In the genomic region with DNA sequence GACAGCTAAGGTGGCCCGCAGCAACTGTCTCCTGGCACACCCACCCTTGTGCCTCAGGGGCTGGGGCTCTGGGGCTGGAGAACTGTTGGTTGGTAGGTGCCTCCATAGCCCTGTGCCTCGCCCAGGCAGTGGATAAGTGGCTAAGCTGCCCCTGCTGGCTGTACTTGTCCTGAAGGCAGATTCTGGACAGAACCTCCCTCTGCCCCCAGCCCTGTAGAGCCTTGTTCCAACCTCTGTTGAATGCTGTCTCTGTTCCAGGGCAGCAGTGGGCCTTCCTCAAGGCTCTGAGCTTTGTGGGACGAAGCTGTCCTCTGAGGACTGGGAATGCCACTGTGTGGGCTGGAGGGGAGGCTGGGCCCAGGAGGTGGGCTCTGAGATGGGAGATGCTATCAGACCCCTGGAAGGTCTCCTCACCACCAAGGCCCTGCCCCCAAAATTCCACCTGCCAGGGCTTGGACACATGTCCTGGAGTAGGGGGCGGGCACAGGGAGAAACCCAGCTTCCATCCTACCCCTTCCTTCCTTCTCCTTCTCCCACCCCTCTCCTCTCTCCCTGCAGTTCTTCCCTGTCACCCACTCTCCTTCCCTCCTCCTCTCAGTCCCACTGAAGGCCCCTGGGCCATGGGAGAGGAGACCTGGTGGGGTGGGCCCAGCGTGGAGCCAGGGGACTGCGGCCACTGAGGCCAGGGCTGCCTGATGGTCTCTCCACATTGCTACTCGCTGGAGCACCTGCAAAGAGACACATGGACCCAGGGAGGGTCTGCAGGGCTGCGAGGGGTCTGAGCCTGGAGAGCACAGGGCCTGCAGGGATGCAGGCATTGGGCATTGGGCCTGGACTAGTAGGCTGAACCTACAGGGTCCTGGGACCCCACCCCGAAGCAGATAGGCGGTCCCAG, we compare ENCODE assay signal across 8 cellular contexts. TPM values are rescaled to one million over a fixed set of nuclear protein-coding genes. Genes with fewer than 3 reads are reported as not detected.
DNase-seq lines count a peak whose midpoint lies in the region; ATAC-seq, FAIRE-seq and TF ChIP-seq lines count a peak whose summit lies in the region.

No MANE protein-coding gene starts in this region.

- H3K4me1 ChIP-seq in CD8-positive, alpha-beta T cell (ENCODE audit: insufficient read depth, low read length): peaks cover 51% of the 10 kb centered on the region
- H3K4me1 ChIP-seq in HCT116 (ENCODE audit: control insufficient read depth in 1 of 2, insufficient read depth in 2 of 2, low read length in 2 of 2) (no peaks in the 10 kb centered on the region; a peak in 1 of 4 replicates), mammary epithelial cell (ENCODE audit: insufficient read depth, low read length) (no peaks in the 10 kb centered on the region)

- H3K27me3 Mint-ChIP-seq in CD8-positive, alpha-beta T cell (ENCODE audit: low read depth): peaks cover 23% of the 10 kb centered on the region

- no peaks in the 10 kb centered on the region for H3F3A ChIP-seq in neural cell (ENCODE audit: insufficient read depth, low read length, poor library complexity, severe bottlenecking)

- no peak overlapping the region for H3K9ac ChIP-seq in HCT116 (ENCODE audit: low read length)
- H3K9ac ChIP-seq in mammary epithelial cell (ENCODE audit: insufficient read depth, low read length): no peak overlapping the region
- H3K9ac ChIP-seq in neural cell (ENCODE audit: low read length): peak overlapping the region; percentile 47

- peak in 1 of 7 experiments; percentile 10 for DNase-seq in CD8-positive, alpha-beta T cell
- DNase-seq in HCT116 (ENCODE audit: low read depth, low spot score): no peak
- DNase-seq in mammary epithelial cell: no peak
- no peak for DNase-seq in frontal cortex (ENCODE audit: low spot score in 2 of 2)
- no peak for DNase-seq in activated gamma-delta T cell (lab: John Stamatoyannopoulos, UW)

- TF ChIP-seq EP300 in neural cell (conservative IDR thresholded peaks at IDR 0.05; ENCODE audit: poor library complexity, severe bottlenecking): no peak

- H3K4me1 Mint-ChIP-seq in CD8-positive, alpha-beta T cell (ENCODE audit: low read depth): peaks cover 61% of the 10 kb centered on the region

- no peaks in the 10 kb centered on the region for H3K27me3 ChIP-seq in CD8-positive, alpha-beta T cell (ENCODE audit: insufficient read depth, low read length)
- H3K27me3 ChIP-seq in HCT116 (ENCODE audit: insufficient read depth, low read length): no peaks in the 10 kb centered on the region
- H3K27me3 ChIP-seq in mammary epithelial cell (ENCODE audit: insufficient read depth, low read length): peaks cover 11% of the 10 kb centered on the region
- no peaks in the 10 kb centered on the region for H3K27me3 ChIP-seq in neural cell (ENCODE audit: insufficient read depth, low read depth, low read length)

- POLR2A ChIA-PET in CD8-positive, alpha-beta T cell (lab: Charles Lee): interaction anchor here (0.8 to 1.4 kb wide), 4 partner anchors 8 to 98 kb away, joined by 3 to 13 read pairs (median 4); no protein-coding TSS in a partner anchor
- POLR2A ChIA-PET in HCT116 (lab: Charles Lee): no interaction called here

- H3K36me3 ChIP-seq in CD8-positive, alpha-beta T cell (ENCODE audit: insufficient read depth, low read length): no peaks in the 10 kb centered on the region
- H3K36me3 ChIP-seq in HCT116 (ENCODE audit: control insufficient read depth in 1 of 2, insufficient read depth in 2 of 2, low read length in 2 of 2): no peaks in the 10 kb centered on the region
- no peaks in the 10 kb centered on the region for H3K36me3 ChIP-seq in mammary epithelial cell (ENCODE audit: insufficient read depth, low read length)
- H3K36me3 ChIP-seq in neural cell (ENCODE audit: insufficient read depth, low read length): no peaks in the 10 kb centered on the region

- intact Hi-C loops in CD8-positive, alpha-beta T cell (cut with DNase I, micrococcal nuclease): no loop called here
- intact Hi-C loops in HCT116 (cut with micrococcal nuclease): no loop called here
- intact Hi-C loops in mammary epithelial cell (cut with micrococcal nuclease): no loop called here

- H2AFZ ChIP-seq in HCT116 (ENCODE audit: low read depth, low read length, poor library complexity, severe bottlenecking): no peak overlapping the region
- H2AFZ ChIP-seq in mammary epithelial cell (ENCODE audit: low read depth, low read length): peak overlapping the region; percentile 69
- peak overlapping the region; percentile 3 for H2AFZ ChIP-seq in neural cell (ENCODE audit: low read depth, low read length)

- dilution Hi-C loops in mammary epithelial cell (cut with HindIII; ENCODE audit: low sequenced_read_pairs): no loop called here

- TF ChIP-seq RAD21 in HCT116 (IDR thresholded peaks at IDR 0.05; ENCODE audit: low read depth) (no peak), neural cell (conservative IDR thresholded peaks at IDR 0.05) (no peak)

- H3K4me3 ChIP-seq in CD8-positive, alpha-beta T cell (ENCODE audit: low read depth, low read length): peak overlapping the region; percentile 24
- H3K4me3 ChIP-seq in HCT116 (replicated peaks in 1 of 2; ENCODE audit: low read depth in 1 of 2, low read length in 2 of 2) (no peak overlapping the region), mammary epithelial cell (replicated peaks in 1 of 3; ENCODE audit: insufficient read depth in 1 of 3, low read depth in 2 of 3, low read length in 3 of 3) (no peak overlapping the region), neural cell (ENCODE audit: low read length) (no peak overlapping the region)

- H3K4me2 ChIP-seq in HCT116 (ENCODE audit: low read length) (no peak overlapping the region), mammary epithelial cell (ENCODE audit: insufficient read depth, low read depth, low read length) (no peak overlapping the region), neural cell (ENCODE audit: low read length) (no peak overlapping the region)

- no peaks in the 10 kb centered on the region for H3K9me2 ChIP-seq in HCT116 (ENCODE audit: insufficient read depth)
- no peaks in the 10 kb centered on the region for H3K9me2 ChIP-seq in neural cell (ENCODE audit: insufficient read depth, low read length)

- RAD21 ChIA-PET in HCT116 (lab: Charles Lee; ENCODE audit: low non-redundant PET in 1 of 2, low total read pairs in 2 of 2, uncharacterized antibody in 2 of 2, unreplicated experiment in 2 of 2): no interaction called here

- no peak for TF ChIP-seq CTCF in CD8-positive, alpha-beta T cell (IDR thresholded peaks at IDR 0.05)
- TF ChIP-seq CTCF in HCT116 (IDR thresholded peaks at IDR 0.05 in 2 of 3, conservative IDR thresholded peaks at IDR 0.05 in 1 of 3; ENCODE audit: borderline replicate concordance in 1 of 3, insufficient read depth in 1 of 3, low read depth in 2 of 3, low read length in 2 of 3): no peak
- TF ChIP-seq CTCF in mammary epithelial cell (conservative IDR thresholded peaks at IDR 0.05 in 1 of 2, IDR thresholded peaks at IDR 0.05 in 1 of 2; ENCODE audit: extremely low read depth in 1 of 2, insufficient read depth in 1 of 2, low read depth in 1 of 2, low read length in 2 of 2): no peak
- TF ChIP-seq CTCF in neural cell (IDR thresholded peaks at IDR 0.05; ENCODE audit: poor library complexity, severe bottlenecking): no peak

- no peak for FAIRE-seq in frontal cortex (lab: Jason Lieb, UNC)

- WGBS in mammary epithelial cell (ENCODE audit: low coverage, missing lambda C conversion rate): 75% methylated on average over 7 of the region's 10 CpGs

- H3K27ac Mint-ChIP-seq in CD8-positive, alpha-beta T cell: peak overlapping the region; percentile 41

- no peak overlapping the region for H3K27ac ChIP-seq in CD8-positive, alpha-beta T cell (ENCODE audit: low read depth, low read length)
- H3K27ac ChIP-seq in HCT116 (ENCODE audit: low read depth, low read length): no peak overlapping the region
- no peak overlapping the region for H3K27ac ChIP-seq in mammary epithelial cell (ENCODE audit: insufficient read depth, low read depth, low read length)
- peak overlapping the region; percentile 63 for H3K27ac ChIP-seq in neural cell (ENCODE audit: low read length)

- BruUV-seq in HCT116 (replicated peaks; lab: Mats Ljungman, UMichigan) (no TSS peak), mammary epithelial cell (replicated peaks; lab: Mats Ljungman, UMichigan) (no TSS peak)

- in situ Hi-C loops in mammary epithelial cell (cut with MboI; ENCODE audit: low sequenced_read_pairs in 2 of 2): no loop called here

- CTCF ChIA-PET in CD8-positive, alpha-beta T cell (lab: Charles Lee): interaction anchor here (1.0 to 1.8 kb wide), 2 partner anchors 8 to 13 kb away, joined by 3 to 6 read pairs; a partner anchor contains a TSS
- CTCF ChIA-PET in HCT116 (lab: Charles Lee) (no interaction called here), mammary epithelial cell (lab: Charles Lee; ENCODE audit: low non-redundant PET) (no interaction called here)

- no peaks in the 10 kb centered on the region for H3K36me3 Mint-ChIP-seq in CD8-positive, alpha-beta T cell

- no peak for TF ChIP-seq POLR2A in HCT116 (IDR thresholded peaks at IDR 0.05; ENCODE audit: borderline replicate concordance, extremely low read depth, insufficient read depth, insufficient read length)

- no peaks in the 10 kb centered on the region for H4K20me1 ChIP-seq in HCT116 (ENCODE audit: insufficient read depth)
- H4K20me1 ChIP-seq in mammary epithelial cell (ENCODE audit: insufficient read depth, low read length): no peaks in the 10 kb centered on the region
- H4K20me1 ChIP-seq in neural cell (ENCODE audit: insufficient read depth): no peaks in the 10 kb centered on the region

- H3K9me3 ChIP-seq in CD8-positive, alpha-beta T cell (ENCODE audit: low read length): no peaks in the 10 kb centered on the region
- H3K9me3 ChIP-seq in HCT116 (ENCODE audit: control insufficient read depth in 1 of 2, insufficient read depth in 1 of 2, low read depth in 1 of 2, low read length in 2 of 2) (peaks cover 0 to 9% of the 10 kb centered on the region in 2 experiments; a peak in 1 of 4 replicates), mammary epithelial cell (replicated peaks; ENCODE audit: insufficient read depth, low read length) (no peaks in the 10 kb centered on the region), neural cell (ENCODE audit: low read length) (no peaks in the 10 kb centered on the region)

- ATAC-seq in CD8-positive, alpha-beta T cell: no peak
- peak; percentile 28; the same call in 1 of the 2 replicates for ATAC-seq in HCT116
- ATAC-seq in GM18517 (IDR thresholded peaks at IDR 0.05; ENCODE audit: unreplicated experiment): no peak
- no peak for ATAC-seq in HG03457 (IDR thresholded peaks at IDR 0.05; ENCODE audit: unreplicated experiment)

- peak overlapping the region; percentile 82 for H3K4me3 Mint-ChIP-seq in CD8-positive, alpha-beta T cell

- H3K9me3 Mint-ChIP-seq in CD8-positive, alpha-beta T cell: no peaks in the 10 kb centered on the region

- H3K79me2 ChIP-seq in HCT116 (ENCODE audit: insufficient read depth, low read length): no peaks in the 10 kb centered on the region
- no peaks in the 10 kb centered on the region for H3K79me2 ChIP-seq in mammary epithelial cell (ENCODE audit: insufficient read depth, low read length)
- H3K79me2 ChIP-seq in neural cell (replicated peaks; ENCODE audit: insufficient read depth, low read length): no peaks in the 10 kb centered on the region

RNA-seq across cellular contexts. Expression of a gene that starts 1.7 kb away (rescaled TPM):
- total RNA-seq in CD8-positive, alpha-beta T cell: 10 to 100 TPM in 1 of 2 experiments, 1 to 10 TPM in 1; 8.0 to 10.7 TPM
- total RNA-seq in HCT116 (2021; ENCODE audit: unreplicated experiment) (0.22 TPM), mammary epithelial cell (not detected), frontal cortex (0.41 TPM)
- 0.04 TPM in 1 of 2 replicates, not detected in the other for polyA plus RNA-seq in HCT116 (2012)
- polyA plus RNA-seq in mammary epithelial cell (not detected), neural cell (not detected in 2 replicates)
- polyA minus RNA-seq in mammary epithelial cell (not detected), neural cell (not detected in 2 replicates)

RNA-seq across cellular contexts. Expression of a gene that starts 9.1 kb away (rescaled TPM):
- 1 to 10 TPM; 1.8 to 2.7 TPM for total RNA-seq in CD8-positive, alpha-beta T cell
- total RNA-seq in HCT116 (2021; ENCODE audit: unreplicated experiment) (not detected), mammary epithelial cell (not detected), frontal cortex (2.4 TPM)
- polyA plus RNA-seq in HCT116 (2012): not detected in 2 replicates
- polyA plus RNA-seq in mammary epithelial cell (not detected), neural cell (1.2 and 1.8 TPM in 2 replicates)
- polyA minus RNA-seq in mammary epithelial cell (not detected), neural cell (0.24 and 0.58 TPM in 2 replicates)

RNA-seq across cellular contexts. Expression of a gene that starts 51.4 kb away (rescaled TPM):
- total RNA-seq in CD8-positive, alpha-beta T cell: 1 to 10 TPM; 2.9 to 3.0 TPM
- total RNA-seq in HCT116 (2021; ENCODE audit: unreplicated experiment): 0.34 TPM
- 0.05 and 0.09 TPM in 2 replicates for polyA plus RNA-seq in HCT116 (2012)
- not detected for total RNA-seq in mammary epithelial cell
- polyA plus RNA-seq in mammary epithelial cell: not detected
- not detected for polyA minus RNA-seq in mammary epithelial cell
- not detected in 2 replicates for polyA plus RNA-seq in neural cell
- not detected in 2 replicates for polyA minus RNA-seq in neural cell
- 1.6 TPM for total RNA-seq in frontal cortex
